ENCODE assay signal across 13 cellular contexts in the genomic region with DNA sequence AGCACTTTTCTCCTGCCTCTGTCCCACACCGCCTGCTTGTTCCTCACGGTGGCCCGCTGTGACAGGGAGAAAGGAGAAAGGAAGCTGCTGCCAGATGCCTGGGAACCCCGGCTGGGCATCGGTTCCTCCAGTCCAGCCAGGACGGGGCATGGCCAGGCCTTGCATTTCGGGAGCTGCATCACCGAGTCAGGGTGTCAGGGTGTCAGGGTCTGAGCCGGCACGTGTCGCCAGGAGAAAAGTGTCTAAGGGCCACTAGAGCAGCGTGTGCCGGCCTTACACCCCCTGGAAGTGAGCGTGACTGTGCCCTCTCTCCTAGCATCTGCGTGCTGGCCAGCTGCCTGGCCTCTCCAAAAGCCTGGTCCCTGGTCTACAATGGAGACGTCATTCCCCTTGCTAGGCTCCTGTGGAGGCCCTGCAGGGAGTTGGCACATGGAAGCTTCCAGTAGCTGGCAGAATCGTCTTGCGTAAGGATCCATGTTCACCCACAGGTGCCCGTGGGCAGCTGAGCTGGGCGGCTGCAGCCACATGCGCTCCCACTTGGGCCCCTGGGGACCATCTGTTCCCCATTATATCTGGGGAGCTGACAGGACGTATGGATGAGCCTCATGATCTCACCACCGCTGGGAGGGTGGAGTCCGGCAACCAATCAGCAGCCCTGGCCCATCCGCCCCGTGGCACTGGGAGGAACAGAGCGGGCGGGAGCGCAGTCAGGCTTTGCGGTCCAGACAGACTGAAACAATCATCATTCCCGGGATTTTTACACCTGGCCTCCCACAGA. TPM values are rescaled to one million over a fixed set of nuclear protein-coding genes. Genes with fewer than 3 reads are reported as not detected.
DNase-seq lines count a peak whose midpoint lies in the region; ATAC-seq and TF ChIP-seq lines count a peak whose summit lies in the region.
"Had no signal": no experiment of that assay in that cellular context is flagged by ENCODE, and none has a peak within 500 bp of the region (broad histone marks: within the 10 kb centered on the region; RNA-seq: fewer than 3 reads in every experiment).

No MANE protein-coding gene starts in this region.

- no peaks in the 10 kb centered on the region for H3K27me3 Mint-ChIP-seq in stimulated activated naive B cell treated with anti-CD40 and anti-IgM and Interleukin-4, amounts not matched to agents 10 μg/mL and 1 μg/mL and 100 μg/mL, for 72 hours

- in situ Hi-C loops in Panc1 (cut with HindIII; ENCODE audit: low pct_unique_long_range_greater_than_20kb, low sequenced_read_pairs), result no loop called here
- in situ Hi-C loops in transverse colon (cut with MboI; ENCODE audit: low pct_ligation_motif_present in 1 of 4, low pct_unique_long_range_greater_than_20kb in 1 of 4, low sequenced_read_pairs in 3 of 4), result no loop called here

- no peaks in the 10 kb centered on the region for H3K9me3 ChIP-seq in Panc1 (ENCODE audit: control insufficient read depth, insufficient read depth, low read depth, low read length)
- H3K9me3 ChIP-seq in transverse colon, result no peaks in the 10 kb centered on the region
- no peaks in the 10 kb centered on the region for H3K9me3 ChIP-seq in mucosa of descending colon
- no peaks in the 10 kb centered on the region for H3K9me3 ChIP-seq in A673 (ENCODE audit: low read depth, low read length, poor library complexity, severe bottlenecking)
- H3K9me3 ChIP-seq: pancreas had no signal

- H3K4me3 ChIP-seq in Panc1 (ENCODE audit: low read depth in 2 of 2, low read length in 2 of 2), result no peak overlapping the region
- H3K4me3 ChIP-seq in transverse colon, result no peak overlapping the region
- no peak overlapping the region for H3K4me3 ChIP-seq in mucosa of descending colon
- H3K4me3 ChIP-seq in A673 (ENCODE audit: low read depth, low read length, poor library complexity, severe bottlenecking), result no peak overlapping the region
- H3K4me3 ChIP-seq: pancreas had no signal

- H3K27ac Mint-ChIP-seq in activated naive CD4-positive, alpha-beta T cell treated with anti-CD3 and anti-CD28 coated beads, Interleukin-2, amount 50 U/mL, for 72 hours, result no peak overlapping the region
- H3K27ac Mint-ChIP-seq in stimulated activated naive B cell treated with anti-CD40 and anti-IgM and Interleukin-4, amounts not matched to agents 10 μg/mL and 1 μg/mL and 100 μg/mL, for 72 hours, result no peak overlapping the region
- H3K27ac Mint-ChIP-seq: activated T-helper 2 cell treated with anti-CD3 and anti-CD28 coated beads, Interferon-gamma antibody, Interleukin-2, Interleukin-4, amounts not matched to agents 10 μg/mL and 5 μg/mL and 100 μg/mL, durations not matched to agents 14 hours and 24 hours and 36 hours had no signal

- H3K27me3 ChIP-seq in Panc1 (ENCODE audit: control insufficient read depth, insufficient read depth, low read length), result no peaks in the 10 kb centered on the region; the same call in 1 of the 2 replicates
- H3K27me3 ChIP-seq in transverse colon, result peaks cover 6% of the 10 kb centered on the region
- H3K27me3 ChIP-seq in A673 (replicated peaks; ENCODE audit: insufficient read depth, low read depth, low read length, poor library complexity), result peaks cover 25% of the 10 kb centered on the region
- H3K27me3 ChIP-seq: pancreas had no signal

- POLR2A ChIA-PET in Panc1 (lab: Charles Lee) (no interaction called here), A673 (lab: Charles Lee; ENCODE audit: low non-redundant PET) (no interaction called here)

- H3K36me3 ChIP-seq in Panc1 (ENCODE audit: control insufficient read depth, insufficient read depth, low read length) (no peaks in the 10 kb centered on the region), transverse colon (no peaks in the 10 kb centered on the region), mucosa of descending colon (ENCODE audit: low read depth) (no peaks in the 10 kb centered on the region), A673 (ENCODE audit: insufficient read depth, low read length, poor library complexity, severe bottlenecking) (no peaks in the 10 kb centered on the region)
- H3K36me3 ChIP-seq: pancreas had no signal

- no peaks in the 10 kb centered on the region for H3K4me1 ChIP-seq in Panc1 (ENCODE audit: control insufficient read depth, insufficient read depth, low read length)
- H3K4me1 ChIP-seq in transverse colon, result no peaks in the 10 kb centered on the region
- no peaks in the 10 kb centered on the region for H3K4me1 ChIP-seq in mucosa of descending colon (ENCODE audit: low read depth)
- H3K4me1 ChIP-seq in A673 (ENCODE audit: insufficient read depth, low read length, poor library complexity, severe bottlenecking), result no peaks in the 10 kb centered on the region
- H3K4me1 ChIP-seq: pancreas had no signal

- no peak for TF ChIP-seq EP300 in transverse colon (IDR thresholded peaks at IDR 0.05; ENCODE audit: low read depth)

- no TSS peak for BruUV-seq in Panc1 (replicated peaks; lab: Mats Ljungman, UMichigan)
- BruUV-seq in A673 (replicated peaks; lab: Mats Ljungman, UMichigan), result no TSS peak

- intact Hi-C loops in Panc1 (cut with micrococcal nuclease; ENCODE audit: unreplicated experiment), result no loop called here
- intact Hi-C loops in transverse colon (cut with DNase I; ENCODE audit: low total_unique reads), result loop anchor here (10.0 kb wide), 1 partner anchor 307 kb away; no protein-coding TSS in a partner anchor
- intact Hi-C loops in mucosa of descending colon (cut with DNase I, micrococcal nuclease), result no loop called here
- intact Hi-C loops in A673 (cut with micrococcal nuclease; ENCODE audit: unreplicated experiment), result no loop called here

- H3K36me3 Mint-ChIP-seq in activated naive CD4-positive, alpha-beta T cell treated with anti-CD3 and anti-CD28 coated beads, Interleukin-2, amount 50 U/mL, for 72 hours, result no peaks in the 10 kb centered on the region
- peaks cover 0 to 1% of the 10 kb centered on the region in 2 donors for H3K36me3 Mint-ChIP-seq in stimulated activated naive B cell treated with anti-CD40 and anti-IgM and Interleukin-4, amounts not matched to agents 10 μg/mL and 1 μg/mL and 100 μg/mL, for 72 hours

- H3K9me3 Mint-ChIP-seq in activated naive CD4-positive, alpha-beta T cell treated with anti-CD3 and anti-CD28 coated beads, Interleukin-2, amount 50 U/mL, for 72 hours, result no peaks in the 10 kb centered on the region
- peaks cover 1 to 3% of the 10 kb centered on the region in 2 donors for H3K9me3 Mint-ChIP-seq in stimulated activated naive B cell treated with anti-CD40 and anti-IgM and Interleukin-4, amounts not matched to agents 10 μg/mL and 1 μg/mL and 100 μg/mL, for 72 hours
- H3K9me3 Mint-ChIP-seq: activated T-helper 2 cell treated with anti-CD3 and anti-CD28 coated beads, Interferon-gamma antibody, Interleukin-2, Interleukin-4, amounts not matched to agents 10 μg/mL and 5 μg/mL and 100 μg/mL, durations not matched to agents 14 hours and 24 hours and 36 hours had no signal

- H3K27ac ChIP-seq in Panc1 (ENCODE audit: low read length) (no peak overlapping the region), transverse colon (no peak overlapping the region), A673 (ENCODE audit: low read depth, low read length, poor library complexity, severe bottlenecking) (no peak overlapping the region)
- H3K27ac ChIP-seq: pancreas had no signal

- no peak for ATAC-seq in activated naive CD4-positive, alpha-beta T cell treated with anti-CD3 and anti-CD28 coated beads, Interleukin-2, amount 50 U/mL, for 72 hours
- ATAC-seq in Panc1 (peak; percentile 27; the same call in 1 of the 2 replicates), mucosa of descending colon (no peak)
- no peak for ATAC-seq in stimulated activated naive B cell treated with anti-CD40 and anti-IgM and Interleukin-4, amounts not matched to agents 10 μg/mL and 1 μg/mL and 100 μg/mL, for 72 hours (replicated peaks)
- ATAC-seq: pancreas had no signal

- no peaks in the 10 kb centered on the region for H3K4me1 Mint-ChIP-seq in stimulated activated naive B cell treated with anti-CD40 and anti-IgM and Interleukin-4, amounts not matched to agents 10 μg/mL and 1 μg/mL and 100 μg/mL, for 72 hours

- no peak for TF ChIP-seq POLR2A in transverse colon (IDR thresholded peaks at IDR 0.05)

- TF ChIP-seq CTCF in Panc1 (IDR thresholded peaks at IDR 0.05) (no peak), transverse colon (IDR thresholded peaks at IDR 0.05) (no peak), mucosa of descending colon (IDR thresholded peaks at IDR 0.05) (no peak), A673 (conservative IDR thresholded peaks at IDR 0.05; ENCODE audit: low read depth, low read length) (no peak)

- 76 to 81% methylated on average over 6 to 31 of the region's 31 CpGs for WGBS in transverse colon (ENCODE audit: low coverage in 1 of 2), 2 donors

- H3K4me3 Mint-ChIP-seq in stimulated activated naive B cell treated with anti-CD40 and anti-IgM and Interleukin-4, amounts not matched to agents 10 μg/mL and 1 μg/mL and 100 μg/mL, for 72 hours, result no peak overlapping the region

- CTCF ChIA-PET in Panc1 (lab: Charles Lee), result no interaction called here
- CTCF ChIA-PET in A673 (lab: Charles Lee), result no interaction called here

- peak; percentile 0 to 34 for DNase-seq in activated naive CD4-positive, alpha-beta T cell treated with anti-CD3 and anti-CD28 coated beads, Interleukin-2, amount 50 U/mL, for 72 hours (ENCODE audit: low spot score in 2 of 2)
- DNase-seq in activated naive CD4-positive, alpha-beta T cell treated with Interleukin-2 at 50 U/mL for 16 hours, result no peak
- DNase-seq in Panc1 (ENCODE audit: low read depth, low spot score) (no peak), iPS-NIHi11 (ENCODE audit: low spot score) (peak; percentile 25), transverse colon (peak; percentile 4), mucosa of descending colon (no peak), A673 (ENCODE audit: low spot score) (no peak)
- no peak for DNase-seq in stimulated activated naive B cell treated with anti-CD40 and anti-IgM and Interleukin-4, amounts not matched to agents 10 μg/mL and 1 μg/mL and 100 μg/mL, for 72 hours
- DNase-seq: NCI-H345 had no signal

RNA-seq across cellular contexts. Expression of a gene that starts 39.9 kb away (rescaled TPM):
- total RNA-seq in activated naive CD4-positive, alpha-beta T cell treated with anti-CD3 and anti-CD28 coated beads, Interleukin-2, amount 50 U/mL, for 72 hours, result not detected
- not detected for total RNA-seq in Panc1 (2021; ENCODE audit: unreplicated experiment)
- polyA plus RNA-seq in Panc1 (2012; ENCODE audit: insufficient read length), result not detected
- total RNA-seq in transverse colon, result not detected
- under 1 TPM in 1 of 3 donors, not detected in 2; 0.19 TPM for total RNA-seq in mucosa of descending colon
- total RNA-seq in A673 (2021), result 0.15 and 0.26 TPM in 2 replicates
- total RNA-seq: activated T-helper 2 cell treated with anti-CD3 and anti-CD28 coated beads, Interferon-gamma antibody, Interleukin-2, Interleukin-4, amounts not matched to agents 10 μg/mL and 5 μg/mL and 100 μg/mL, durations not matched to agents 14 hours and 24 hours and 36 hours; fibroblast of villous mesenchyme; pancreas had no signal
- polyA plus RNA-seq: BJ, pancreas had no signal

Comparison
In these comparisons a context has a peak if more than half of its experiments do, and no peak if none do; other contexts are left out.
1. DNase-seq: peak in activated naive CD4-positive, alpha-beta T cell treated with anti-CD3 and anti-CD28 coated beads, Interleukin-2, amount 50 U/mL, for 72 hours (2 of 2), iPS-NIHi11 (single experiment) and transverse colon (single experiment); none in activated naive CD4-positive, alpha-beta T cell treated with Interleukin-2 at 50 U/mL for 16 hours (single experiment), Panc1 (single experiment), mucosa of descending colon (0 of 3), A673 (single experiment) and stimulated activated naive B cell treated with anti-CD40 and anti-IgM and Interleukin-4, amounts not matched to agents 10 μg/mL and 1 μg/mL and 100 μg/mL, for 72 hours (single experiment).